In the genomic region with DNA sequence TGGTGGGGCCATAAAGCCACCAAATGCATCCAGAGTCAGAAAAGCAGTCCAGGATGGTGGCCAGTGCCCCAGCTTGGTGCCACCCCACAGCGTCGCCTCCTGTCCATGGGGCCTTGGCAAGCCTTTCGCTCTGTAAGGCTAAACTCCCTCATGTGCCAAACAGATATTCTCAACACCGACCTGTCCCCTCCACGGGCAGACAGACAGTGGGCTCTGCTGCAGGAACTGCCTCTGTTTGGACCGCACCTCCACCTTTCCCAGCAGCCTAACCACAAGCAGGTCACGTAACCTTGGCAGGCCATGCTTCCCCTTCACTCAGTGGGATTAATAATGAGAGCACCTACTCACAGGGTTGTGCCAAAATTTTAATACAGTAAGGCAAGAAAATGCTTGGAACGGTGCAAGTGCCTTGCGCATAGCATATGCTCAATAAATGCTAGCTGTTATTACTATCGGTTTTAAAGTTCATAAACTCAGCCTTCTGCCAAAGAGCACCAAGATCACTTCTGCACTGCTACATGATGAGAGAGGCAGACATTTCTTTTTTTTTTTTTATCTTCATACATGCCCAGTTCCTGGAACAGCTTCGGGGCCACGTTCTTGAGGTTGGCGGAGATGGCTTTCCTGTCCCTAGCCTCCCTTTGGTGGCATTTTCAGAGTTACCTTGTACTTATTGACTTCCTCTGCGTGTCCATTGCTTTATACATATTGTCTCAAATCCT, we compare ENCODE assay signal across 17 cellular contexts. TPM values are rescaled to one million over a fixed set of nuclear protein-coding genes. Genes with fewer than 3 reads are reported as not detected.
A peak's percentile ranks its signal among the peaks of the same experiment; 100 is the strongest.
DNase-seq lines count a peak whose midpoint lies in the region; ATAC-seq and TF ChIP-seq lines count a peak whose summit lies in the region.
"Had no signal": no experiment of that assay in that cellular context is flagged by ENCODE, and none has a peak within 500 bp of the region (broad histone marks: within the 10 kb centered on the region; RNA-seq: fewer than 3 reads in every experiment).

No MANE protein-coding gene starts in this region.

- peak overlapping the region; percentile 65 for H3K4me3 Mint-ChIP-seq in CD4-positive, alpha-beta T cell
- H3K4me3 Mint-ChIP-seq in activated naive CD8-positive, alpha-beta T cell treated with anti-CD3 and anti-CD28 coated beads for 36 hours: peak overlapping the region; percentile 57
- H3K4me3 Mint-ChIP-seq: B cell had no signal

- no peak for TF ChIP-seq CTCF in CD4-positive, alpha-beta T cell (IDR thresholded peaks at IDR 0.05)
- TF ChIP-seq CTCF in DND-41 (IDR thresholded peaks at IDR 0.05; ENCODE audit: borderline replicate concordance, extremely low read depth, low read length, poor library complexity, severe bottlenecking) (no peak), GM20000 (IDR thresholded peaks at IDR 0.05; ENCODE audit: extremely low read depth, missing control alignments) (no peak)

- H3K9me3 Mint-ChIP-seq in CD4-positive, alpha-beta T cell: no peaks in the 10 kb centered on the region
- H3K9me3 Mint-ChIP-seq in activated naive CD8-positive, alpha-beta T cell treated with anti-CD3 and anti-CD28 coated beads for 36 hours: no peaks in the 10 kb centered on the region

- CTCF ChIA-PET in CD4-positive, alpha-beta T cell (lab: Charles Lee): interaction anchor here (0.6 to 1.2 kb wide), 4 partner anchors 11 to 148 kb away, joined by 3 read pairs; no protein-coding TSS in a partner anchor

- H3K79me1 ChIP-seq in neuronal stem cell (ENCODE audit: low read depth, low read length): no peaks in the 10 kb centered on the region
- H3K79me1 ChIP-seq in trophoblast cell (ENCODE audit: low read length): no peaks in the 10 kb centered on the region

- H3K36me3 Mint-ChIP-seq in CD4-positive, alpha-beta T cell (ENCODE audit: low read depth): peaks cover 96% of the 10 kb centered on the region
- H3K36me3 Mint-ChIP-seq in activated naive CD8-positive, alpha-beta T cell treated with anti-CD3 and anti-CD28 coated beads for 36 hours: peaks cover 18% of the 10 kb centered on the region

- no peak for DNase-seq in CD4-positive, alpha-beta T cell
- no peak for DNase-seq in DND-41
- no peak for DNase-seq in activated naive CD8-positive, alpha-beta T cell treated with anti-CD3 and anti-CD28 coated beads for 36 hours
- DNase-seq in neuronal stem cell (ENCODE audit: low spot score): no peak
- DNase-seq in posterior vena cava (ENCODE audit: low spot score): no peak
- no peak for DNase-seq in trophoblast cell
- DNase-seq in GM20000 (ENCODE audit: low spot score): no peak
- DNase-seq: DMS153; effector CD4-positive, alpha-beta T cell; KG1; left ventricle myocardium inferior; NCI-H1048; NCI-H2081; NCI-H446 treated with DMSO at 0.1 percent for 48 hours; nucleus accumbens; right cardiac atrium had no signal

- intact Hi-C loops in CD4-positive, alpha-beta T cell (cut with DNase I, micrococcal nuclease): no loop called here
- intact Hi-C loops in posterior vena cava (cut with DNase I): no loop called here

- H4K91ac ChIP-seq in neuronal stem cell (ENCODE audit: low read depth, low read length, poor library complexity) (no peak overlapping the region), trophoblast cell (ENCODE audit: low read depth, low read length) (no peak overlapping the region)

- H3K4me3 ChIP-seq in DND-41 (ENCODE audit: low read depth in 1 of 2, low read length in 2 of 2) (no peak overlapping the region), neuronal stem cell (ENCODE audit: low read length in 2 of 2) (no peak overlapping the region), trophoblast cell (ENCODE audit: low read depth, low read length) (no peak overlapping the region)
- H3K4me3 ChIP-seq: left ventricle myocardium inferior had no signal

- peaks cover 100% of the 10 kb centered on the region for H3K79me2 ChIP-seq in DND-41 (ENCODE audit: insufficient read depth, low read length)
- H3K79me2 ChIP-seq in trophoblast cell (ENCODE audit: control insufficient read depth, insufficient read depth, low read length, poor library complexity): no peaks in the 10 kb centered on the region

- H3K4me1 ChIP-seq in DND-41 (ENCODE audit: insufficient read depth, low read length) (peaks cover 94% of the 10 kb centered on the region), neuronal stem cell (ENCODE audit: control insufficient read depth in 2 of 2, insufficient read depth in 1 of 2, low read depth in 1 of 2, low read length in 2 of 2) (peaks cover 0 to 10% of the 10 kb centered on the region in 2 donors), trophoblast cell (ENCODE audit: control insufficient read depth in 1 of 2, insufficient read depth in 2 of 2, low read length in 2 of 2) (no peaks in the 10 kb centered on the region)
- H3K4me1 ChIP-seq: left ventricle myocardium inferior had no signal

- no peaks in the 10 kb centered on the region for H3K9me3 ChIP-seq in CD4-positive, alpha-beta T cell (ENCODE audit: control insufficient read depth, low read length)
- H3K9me3 ChIP-seq in DND-41 (ENCODE audit: insufficient read depth, low read length, severe bottlenecking): no peaks in the 10 kb centered on the region
- no peaks in the 10 kb centered on the region for H3K9me3 ChIP-seq in neuronal stem cell (replicated peaks in 1 of 2; ENCODE audit: control insufficient read depth in 2 of 2, insufficient read depth in 1 of 2, low read depth in 1 of 2, low read length in 2 of 2)
- peaks cover 2% of the 10 kb centered on the region for H3K9me3 ChIP-seq in trophoblast cell (ENCODE audit: insufficient read depth, low read depth, low read length)
- H3K9me3 ChIP-seq: left ventricle myocardium inferior had no signal

- no peak overlapping the region for H4K12ac ChIP-seq in trophoblast cell (ENCODE audit: low read depth, low read length)

- H3K36me3 ChIP-seq in DND-41 (ENCODE audit: insufficient read depth, low read length): peaks cover 90% of the 10 kb centered on the region
- no peaks in the 10 kb centered on the region for H3K36me3 ChIP-seq in neuronal stem cell (replicated peaks in 1 of 2; ENCODE audit: control insufficient read depth in 2 of 2, insufficient read depth in 2 of 2, low read length in 2 of 2)
- H3K36me3 ChIP-seq in trophoblast cell (ENCODE audit: control insufficient read depth in 1 of 2, insufficient read depth in 2 of 2, low read length in 2 of 2): no peaks in the 10 kb centered on the region
- H3K36me3 ChIP-seq: left ventricle myocardium inferior had no signal

- H2BK120ac ChIP-seq in neuronal stem cell (ENCODE audit: low read depth, low read length) (no peak overlapping the region), trophoblast cell (ENCODE audit: insufficient read depth, low read length, poor library complexity) (no peak overlapping the region)

- no peaks in the 10 kb centered on the region for H3K27me3 Mint-ChIP-seq in CD4-positive, alpha-beta T cell
- H3K27me3 Mint-ChIP-seq in activated naive CD8-positive, alpha-beta T cell treated with anti-CD3 and anti-CD28 coated beads for 36 hours: no peaks in the 10 kb centered on the region
- H3K27me3 Mint-ChIP-seq: B cell had no signal

- no peak overlapping the region for H3K14ac ChIP-seq in neuronal stem cell (ENCODE audit: low read length)
- no peak overlapping the region for H3K14ac ChIP-seq in trophoblast cell (ENCODE audit: low read length)

- peaks cover 74% of the 10 kb centered on the region for H4K20me1 ChIP-seq in DND-41 (ENCODE audit: insufficient read depth, low read length)

- no CpG with 5 or more reads among the region's 14 CpGs for WGBS in neuronal stem cell (ENCODE audit: extremely low coverage in 2 of 2, insufficient read length in 2 of 2, insufficient replicate concordance in 1 of 2), 2 donors
- no CpG with 5 or more reads among the region's 14 CpGs for WGBS in trophoblast cell (ENCODE audit: extremely low coverage, insufficient coverage, insufficient read length)

- peak overlapping the region; percentile 51 for H2BK15ac ChIP-seq in neuronal stem cell (ENCODE audit: low read length)

- H3K4ac ChIP-seq in neuronal stem cell (ENCODE audit: low read length) (no peak overlapping the region), trophoblast cell (ENCODE audit: low read depth, low read length) (no peak overlapping the region)

- no peak overlapping the region for H2AFZ ChIP-seq in DND-41 (ENCODE audit: low read depth, low read length)
- H2AFZ ChIP-seq in neuronal stem cell (ENCODE audit: low read length): no peak overlapping the region
- no peak overlapping the region for H2AFZ ChIP-seq in trophoblast cell (ENCODE audit: insufficient read depth, low read length, poor library complexity)

- no peaks in the 10 kb centered on the region for H3K27me3 ChIP-seq in CD4-positive, alpha-beta T cell (ENCODE audit: control insufficient read depth, insufficient read depth, low read length)
- H3K27me3 ChIP-seq in DND-41 (ENCODE audit: insufficient read depth, low read length, poor library complexity) (no peaks in the 10 kb centered on the region), neuronal stem cell (ENCODE audit: control insufficient read depth in 3 of 3, insufficient read depth in 3 of 3, low read depth in 1 of 3, low read length in 3 of 3) (no peaks in the 10 kb centered on the region), trophoblast cell (ENCODE audit: insufficient read depth, low read length) (no peaks in the 10 kb centered on the region)

- ATAC-seq in CD4-positive, alpha-beta T cell (ENCODE audit: poor library complexity): peak; percentile 52
- no peak for ATAC-seq in DND-41 (ENCODE audit: insufficient read depth, low read depth)
- ATAC-seq: right cardiac atrium had no signal

- H4K8ac ChIP-seq in neuronal stem cell (ENCODE audit: low read depth, low read length) (no peak overlapping the region), trophoblast cell (ENCODE audit: low read depth, low read length) (no peak overlapping the region)

- POLR2A ChIA-PET in CD4-positive, alpha-beta T cell (lab: Charles Lee): interaction anchor here (0.8 to 2.8 kb wide), 9 partner anchors 10 to 150 kb away, joined by 3 to 26 read pairs (median 5); no protein-coding TSS in a partner anchor

- H3K18ac ChIP-seq in neuronal stem cell (ENCODE audit: low read length) (peak overlapping the region; percentile 5), trophoblast cell (ENCODE audit: low read length) (no peak overlapping the region)

- peak overlapping the region; percentile 97 for H3K27ac Mint-ChIP-seq in CD4-positive, alpha-beta T cell
- H3K27ac Mint-ChIP-seq in activated naive CD8-positive, alpha-beta T cell treated with anti-CD3 and anti-CD28 coated beads for 36 hours: peak overlapping the region; percentile 77

- H2BK5ac ChIP-seq in neuronal stem cell (ENCODE audit: low read length) (no peak overlapping the region), trophoblast cell (ENCODE audit: low read depth, low read length, poor library complexity) (no peak overlapping the region)

- H3K4me2 ChIP-seq in DND-41 (ENCODE audit: insufficient read depth, low read length) (0 out of 2 replicates have a peak overlapping the region, but pooled peaks have one; percentile 17), neuronal stem cell (ENCODE audit: insufficient read depth, low read length, poor library complexity, severe bottlenecking) (no peak overlapping the region), trophoblast cell (ENCODE audit: low read length) (no peak overlapping the region)

- no peak overlapping the region for H3K23ac ChIP-seq in neuronal stem cell (ENCODE audit: low read depth, low read length, poor library complexity)
- H3K23ac ChIP-seq in trophoblast cell (ENCODE audit: low read length): no peak overlapping the region

- H3K4me1 Mint-ChIP-seq in CD4-positive, alpha-beta T cell (ENCODE audit: low read depth): peaks cover 100% of the 10 kb centered on the region
- H3K4me1 Mint-ChIP-seq in activated naive CD8-positive, alpha-beta T cell treated with anti-CD3 and anti-CD28 coated beads for 36 hours: peaks cover 89% of the 10 kb centered on the region

- no peak overlapping the region for H2BK12ac ChIP-seq in neuronal stem cell (ENCODE audit: low read length)
- no peak overlapping the region for H2BK12ac ChIP-seq in trophoblast cell (ENCODE audit: low read length)

- H2AK5ac ChIP-seq in neuronal stem cell (ENCODE audit: low read depth, low read length): no peak overlapping the region
- H2AK5ac ChIP-seq in trophoblast cell (ENCODE audit: low read length): no peak overlapping the region

- peak overlapping the region; percentile 55 for H3K27ac ChIP-seq in CD4-positive, alpha-beta T cell (ENCODE audit: low read depth, low read length)
- H3K27ac ChIP-seq in DND-41 (ENCODE audit: low read length): peak overlapping the region; percentile 65
- H3K27ac ChIP-seq in neuronal stem cell (replicated peaks; ENCODE audit: low read length): no peak overlapping the region
- no peak overlapping the region for H3K27ac ChIP-seq in trophoblast cell (ENCODE audit: low read depth, low read length)
- H3K27ac ChIP-seq: left ventricle myocardium inferior had no signal

- H3K9ac ChIP-seq in DND-41 (ENCODE audit: low read depth, low read length) (no peak overlapping the region), neuronal stem cell (ENCODE audit: low read depth, low read length, poor library complexity) (no peak overlapping the region), trophoblast cell (ENCODE audit: low read length) (no peak overlapping the region)

RNA-seq across cellular contexts. Expression of gene RUNX1, which starts 11.6 kb away (rescaled TPM):
- total RNA-seq in CD4-positive, alpha-beta T cell: 10 to 100 TPM; 71.7 to 74.3 TPM
- 10 to 100 TPM; 16.6 to 18.0 TPM for total RNA-seq in activated naive CD8-positive, alpha-beta T cell treated with anti-CD3 and anti-CD28 coated beads for 36 hours
- polyA plus RNA-seq in neuronal stem cell (2013, experiment 1 of 2): 0.20 TPM
- polyA plus RNA-seq in neuronal stem cell (2013, experiment 2 of 2): 0.18 TPM
- total RNA-seq in posterior vena cava: 10 to 100 TPM; 39.6 to 59.3 TPM
- 64.0 and 64.4 TPM in 2 replicates for polyA plus RNA-seq in trophoblast cell (2013)

Comparison
In these comparisons a context has a peak if more than half of its experiments do, and no peak if none do; other contexts are left out.
1. H3K27ac ChIP-seq: peak in CD4-positive, alpha-beta T cell (single experiment) and DND-41 (single experiment); none in neuronal stem cell (single experiment) and trophoblast cell (single experiment).